15 cellular contexts compared by ENCODE assay signal in the genomic region with DNA sequence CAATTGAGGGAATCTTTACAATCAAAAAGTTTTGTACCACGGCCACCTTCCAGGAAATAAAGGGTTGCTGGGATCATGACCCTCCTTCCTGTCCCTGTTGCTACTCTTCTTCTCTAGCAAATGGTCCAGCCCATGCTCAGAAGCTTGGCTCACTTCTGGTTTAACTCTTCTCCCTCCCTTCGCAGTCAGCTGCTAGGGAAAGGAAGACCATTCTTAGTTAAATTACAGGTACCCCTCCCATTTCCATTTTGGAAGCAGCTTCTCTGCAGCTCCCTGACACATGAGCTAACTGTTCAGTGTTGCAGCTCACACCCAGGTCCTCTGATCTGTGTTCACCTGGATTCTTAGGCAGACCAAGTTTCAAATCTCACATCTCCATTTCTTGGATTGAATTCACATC.
DNase-seq lines count a peak whose midpoint lies in the region; ATAC-seq and TF ChIP-seq lines count a peak whose summit lies in the region.
"Had no signal": no experiment of that assay in that cellular context is flagged by ENCODE, and none has a peak within 500 bp of the region (broad histone marks: within the 10 kb centered on the region; RNA-seq: fewer than 3 reads in every experiment).

No MANE protein-coding gene starts in this region.

- TF ChIP-seq CTCF in GM06990 (IDR thresholded peaks at IDR 0.05; ENCODE audit: insufficient read depth, low read length, poor library complexity, severe bottlenecking) = no peak
- no peak for TF ChIP-seq CTCF in transverse colon (IDR thresholded peaks at IDR 0.05)

- 66 to 67% methylated on average over 2 of the region's 2 CpGs for WGBS in transverse colon (ENCODE audit: low coverage in 1 of 2), 2 donors

- H3K36me3 ChIP-seq in CD4-positive, CD25-positive, alpha-beta regulatory T cell (ENCODE audit: control insufficient read depth, insufficient read depth, low read length) = peaks cover 3% of the 10 kb centered on the region
- H3K36me3 ChIP-seq in GM06990 (ENCODE audit: control insufficient read depth, insufficient read depth, low read length) (no peaks in the 10 kb centered on the region), transverse colon (no peaks in the 10 kb centered on the region)

- peaks cover 43 to 82% (median 70%) of the 10 kb centered on the region in 4 donors for H3K4me1 Mint-ChIP-seq in CD4-positive, CD25-positive, alpha-beta regulatory T cell
- peaks cover 58% of the 10 kb centered on the region for H3K4me1 Mint-ChIP-seq in activated CD8-positive, alpha-beta T cell treated with anti-CD3 and anti-CD28 coated beads, Interleukin-2, amount 10 ng/mL, durations not matched to agents 7 days and 5 days (ENCODE audit: low read depth)
- H3K4me1 Mint-ChIP-seq in memory B cell = peaks cover 58% of the 10 kb centered on the region

- H3K9me3 Mint-ChIP-seq in CD4-positive, CD25-positive, alpha-beta regulatory T cell = peaks cover 0 to 2% (median 0%) of the 10 kb centered on the region in 7 donors
- H3K9me3 Mint-ChIP-seq in activated CD8-positive, alpha-beta T cell treated with anti-CD3 and anti-CD28 coated beads, Interleukin-2, amount 10 ng/mL, durations not matched to agents 7 days and 5 days (ENCODE audit: insufficient read depth) = no peaks in the 10 kb centered on the region
- H3K9me3 Mint-ChIP-seq in memory B cell = no peaks in the 10 kb centered on the region

- no peaks in the 10 kb centered on the region for H3K27me3 ChIP-seq in CD4-positive, CD25-positive, alpha-beta regulatory T cell (ENCODE audit: control insufficient read depth, insufficient read depth, low read length)
- H3K27me3 ChIP-seq in GM06990 (replicated peaks; ENCODE audit: control insufficient read depth, insufficient read depth, low read length) = no peaks in the 10 kb centered on the region
- H3K27me3 ChIP-seq in transverse colon = no peaks in the 10 kb centered on the region

- TF ChIP-seq POLR2A in transverse colon (IDR thresholded peaks at IDR 0.05) = no peak

- H3K27ac ChIP-seq in CD4-positive, CD25-positive, alpha-beta regulatory T cell (ENCODE audit: insufficient read depth, low read length, poor library complexity, severe bottlenecking) = peak overlapping the region; percentile 88
- peak overlapping the region in 1 of 4 donors; percentile 18 for H3K27ac ChIP-seq in transverse colon

- intact Hi-C loops in transverse colon (cut with DNase I; ENCODE audit: low total_unique reads) = no loop called here

- H3K36me3 Mint-ChIP-seq in CD4-positive, CD25-positive, alpha-beta regulatory T cell = peaks cover 11% of the 10 kb centered on the region
- H3K36me3 Mint-ChIP-seq in activated CD8-positive, alpha-beta T cell treated with anti-CD3 and anti-CD28 coated beads, Interleukin-2, amount 10 ng/mL, durations not matched to agents 7 days and 5 days (ENCODE audit: low read depth) = peaks cover 70% of the 10 kb centered on the region
- H3K36me3 Mint-ChIP-seq in memory B cell = peaks cover 3% of the 10 kb centered on the region

- peaks cover 72% of the 10 kb centered on the region for H3K4me1 ChIP-seq in CD4-positive, CD25-positive, alpha-beta regulatory T cell (ENCODE audit: control insufficient read depth, insufficient read depth, low read length, poor library complexity, severe bottlenecking)
- H3K4me1 ChIP-seq in transverse colon = peaks cover 0 to 16% (median 3%) of the 10 kb centered on the region in 4 donors

- no peak for ATAC-seq in CD4-positive, CD25-positive, alpha-beta regulatory T cell (ENCODE audit: low read depth in 2 of 2)
- ATAC-seq in activated CD8-positive, alpha-beta T cell treated with anti-CD3 and anti-CD28 coated beads, Interleukin-2, amount 10 ng/mL, durations not matched to agents 7 days and 5 days = no peak
- no peak for ATAC-seq in memory B cell (ENCODE audit: low read depth)
- ATAC-seq in HG03280 (IDR thresholded peaks at IDR 0.05; ENCODE audit: unreplicated experiment) = no peak
- no peak for ATAC-seq in activated CD4-positive, CD25-positive, alpha-beta regulatory T cell treated with anti-CD3 and anti-CD28 coated beads, Interleukin-2, amount 50 U/mL, for 24 hours

- CTCF ChIA-PET in activated CD8-positive, alpha-beta T cell treated with anti-CD3 and anti-CD28 coated beads, Interleukin-2, amount 10 ng/mL, durations not matched to agents 7 days and 5 days (lab: Charles Lee) = interaction anchor here (2.5 to 14.2 kb wide), 3 partner anchors 11 to 60 kb away, joined by 8 to 137 read pairs (median 11); no protein-coding TSS in a partner anchor

- no peaks in the 10 kb centered on the region for H3K9me3 ChIP-seq in CD4-positive, CD25-positive, alpha-beta regulatory T cell (ENCODE audit: control insufficient read depth in 2 of 2, low read length in 2 of 2)
- no peaks in the 10 kb centered on the region for H3K9me3 ChIP-seq in transverse colon

- POLR2A ChIA-PET in activated CD8-positive, alpha-beta T cell treated with anti-CD3 and anti-CD28 coated beads, Interleukin-2, amount 10 ng/mL, durations not matched to agents 7 days and 5 days (lab: Charles Lee) = interaction anchor here (5.9 to 12.9 kb wide), 2 partner anchors 9 to 14 kb away, joined by 38 to 221 read pairs; no protein-coding TSS in a partner anchor

- DNase-seq in CD4-positive, CD25-positive, alpha-beta regulatory T cell = no peak
- DNase-seq in GM06990 (ENCODE audit: extremely low read depth, insufficient read length) = no peak
- no peak for DNase-seq in activated CD8-positive, alpha-beta T cell treated with anti-CD3 and anti-CD28 coated beads, Interleukin-2, amount 10 ng/mL, durations not matched to agents 7 days and 5 days
- no peak for DNase-seq in memory B cell (ENCODE audit: low spot score in 2 of 2)
- DNase-seq in NCI-H2196 (lab: John Stamatoyannopoulos, UW; ENCODE audit: unreplicated experiment) = no peak
- no peak for DNase-seq in transverse colon
- DNase-seq: erythroblast; HCEC 1CT; NCI-H1105 treated with DMSO at 0.1 percent for 48 hours; NCI-H2227 treated with DMSO at 0.1 percent for 48 hours; posterior cingulate gyrus; small intestine; stimulated activated naive CD4-positive, alpha-beta T cell treated with Interleukin-2 at 50 U/mL for 16 hours had no signal

- H3K4me3 Mint-ChIP-seq in CD4-positive, CD25-positive, alpha-beta regulatory T cell = peak overlapping the region; percentile 58 to 77 (median 71)
- peak overlapping the region; percentile 66 for H3K4me3 Mint-ChIP-seq in activated CD8-positive, alpha-beta T cell treated with anti-CD3 and anti-CD28 coated beads, Interleukin-2, amount 10 ng/mL, durations not matched to agents 7 days and 5 days
- H3K4me3 Mint-ChIP-seq in memory B cell = peak overlapping the region; percentile 74

- TF ChIP-seq EP300 in transverse colon (IDR thresholded peaks at IDR 0.05; ENCODE audit: low read depth) = no peak

- peak overlapping the region; percentile 58 to 87 (median 79) for H3K27ac Mint-ChIP-seq in CD4-positive, CD25-positive, alpha-beta regulatory T cell
- H3K27ac Mint-ChIP-seq in activated CD8-positive, alpha-beta T cell treated with anti-CD3 and anti-CD28 coated beads, Interleukin-2, amount 10 ng/mL, durations not matched to agents 7 days and 5 days = peak overlapping the region; percentile 79
- peak overlapping the region; percentile 77 for H3K27ac Mint-ChIP-seq in memory B cell

- peak overlapping the region; percentile 99 for H3K4me3 ChIP-seq in CD4-positive, CD25-positive, alpha-beta regulatory T cell (ENCODE audit: low read depth, low read length)
- peak overlapping the region; percentile 2; the same call in 1 of the 2 replicates for H3K4me3 ChIP-seq in GM06990 (replicated peaks; ENCODE audit: low read depth, low read length)
- H3K4me3 ChIP-seq in transverse colon = no peak overlapping the region

- in situ Hi-C loops in transverse colon (cut with MboI; ENCODE audit: low pct_ligation_motif_present in 1 of 4, low pct_unique_long_range_greater_than_20kb in 1 of 4, low sequenced_read_pairs in 3 of 4) = no loop called here

- no peaks in the 10 kb centered on the region for H3K27me3 Mint-ChIP-seq in CD4-positive, CD25-positive, alpha-beta regulatory T cell
- H3K27me3 Mint-ChIP-seq in activated CD8-positive, alpha-beta T cell treated with anti-CD3 and anti-CD28 coated beads, Interleukin-2, amount 10 ng/mL, durations not matched to agents 7 days and 5 days (ENCODE audit: low read depth) = no peaks in the 10 kb centered on the region
- H3K27me3 Mint-ChIP-seq in memory B cell = no peaks in the 10 kb centered on the region

Comparison
In these comparisons a context has a peak if more than half of its experiments do, and no peak if none do; other contexts are left out.
1. H3K4me3 ChIP-seq: peak in CD4-positive, CD25-positive, alpha-beta regulatory T cell (single experiment) and GM06990 (single experiment); none in transverse colon (0 of 4).
2. Peak in every context shown above with its lines, with median percentiles within 50 percentile points of each other: H3K27ac Mint-ChIP-seq and H3K4me3 Mint-ChIP-seq.